Comparison of ENCODE assay signal across 18 cellular contexts in the genomic region with DNA sequence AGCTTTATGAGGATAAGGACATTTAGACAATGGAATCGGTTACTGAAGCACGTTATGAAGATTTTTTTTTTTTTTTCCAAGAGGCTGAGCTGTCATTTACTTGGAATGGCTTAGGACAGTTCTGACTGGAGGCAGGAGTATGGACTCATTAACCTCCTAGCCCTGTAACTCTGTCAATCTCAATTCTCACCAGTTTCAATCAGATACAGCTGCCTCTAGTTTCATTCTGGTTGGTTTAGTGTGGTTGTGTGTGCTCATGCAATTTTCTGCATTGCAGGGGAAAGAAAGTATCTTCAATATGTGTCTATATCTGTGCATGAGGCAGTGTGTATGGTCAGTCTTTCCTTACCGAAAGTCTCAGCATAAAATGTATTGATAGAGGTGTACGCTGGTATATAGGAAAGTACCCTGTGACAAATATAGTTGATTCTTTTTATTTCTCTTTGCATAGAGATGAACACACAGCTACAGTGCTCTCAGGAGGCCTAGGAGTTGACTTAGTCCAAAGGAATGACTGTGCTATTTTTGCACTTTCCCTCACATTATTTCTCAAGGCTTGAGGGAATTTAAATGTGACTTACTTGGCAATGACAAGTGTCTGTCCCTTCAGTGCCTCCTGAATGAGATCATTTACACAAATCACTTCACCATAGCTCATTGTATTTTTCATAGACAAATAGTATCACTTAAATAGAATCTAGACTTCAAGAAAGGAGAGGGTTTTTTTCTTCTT. TPM values are rescaled to one million over a fixed set of nuclear protein-coding genes. Genes with fewer than 3 reads are reported as not detected.
A peak's percentile ranks its signal among the peaks of the same experiment; 100 is the strongest.
DNase-seq lines count a peak whose midpoint lies in the region; ATAC-seq and TF ChIP-seq lines count a peak whose summit lies in the region.
"Had no signal": no experiment of that assay in that cellular context is flagged by ENCODE, and none has a peak within 500 bp of the region (broad histone marks: within the 10 kb centered on the region; RNA-seq: fewer than 3 reads in every experiment).

No MANE protein-coding gene starts in this region.

- TF ChIP-seq POLR2A in heart left ventricle (IDR thresholded peaks at IDR 0.05): no peak

- DNase-seq in heart left ventricle: no peak
- DNase-seq in cardiac septum (ENCODE audit: low spot score): no peak
- peak; percentile 8 for DNase-seq in fibroblast of pulmonary artery (ENCODE audit: low read depth)
- DNase-seq in stromal cell of bone marrow (ENCODE audit: low read depth): peak; percentile 17
- DNase-seq in NAMALWA (ENCODE audit: low spot score): no peak
- no peak for DNase-seq in caudate nucleus (lab: John Stamatoyannopoulos, UW)
- no peak for DNase-seq in T-helper 1 cell
- DNase-seq: Calu3; CD4-positive, CD25-positive, alpha-beta regulatory T cell; DMS79; MV-4-11; NCI-H1436; NCI-H2029 treated with DMSO at 0.1 percent for 48 hours; NCI-H510A; NCI-H82; Peyer's patch; SIG-M5 had no signal

- peak overlapping the region; percentile 59 for H3K4me2 ChIP-seq in KMS-11

- peak overlapping the region in 2 of 12 donors; percentile 17 to 47 for H3K27ac ChIP-seq in heart left ventricle
- peak overlapping the region; percentile 77 for H3K27ac ChIP-seq in KMS-11
- H3K27ac ChIP-seq in caudate nucleus (ENCODE audit: low read depth, low read length): no peak overlapping the region
- H3K27ac ChIP-seq: Peyer's patch had no signal

- H3K27me3 ChIP-seq in heart left ventricle (no peaks in the 10 kb centered on the region), KMS-11 (ENCODE audit: insufficient read depth, low read depth) (no peaks in the 10 kb centered on the region)
- H3K27me3 ChIP-seq: Peyer's patch had no signal

- intact Hi-C loops in heart left ventricle (cut with DNase I): no loop called here
- intact Hi-C loops in cardiac septum (cut with DNase I): no loop called here

- no peaks in the 10 kb centered on the region for H4K20me1 ChIP-seq in KMS-11 (ENCODE audit: insufficient read depth)

- peak overlapping the region; percentile 16; the same call in 1 of the 2 replicates for H3K9ac ChIP-seq in KMS-11

- H3K36me3 ChIP-seq in heart left ventricle (peaks cover 0 to 3% (median 0%) of the 10 kb centered on the region in 9 donors), KMS-11 (ENCODE audit: insufficient read depth) (no peaks in the 10 kb centered on the region)
- H3K36me3 ChIP-seq: Peyer's patch had no signal

- TF ChIP-seq CTCF in heart left ventricle (IDR thresholded peaks at IDR 0.05) (no peak), KMS-11 (conservative IDR thresholded peaks at IDR 0.05; ENCODE audit: low read depth, low read length) (no peak), fibroblast of pulmonary artery (IDR thresholded peaks at IDR 0.05; ENCODE audit: low read length, missing control alignments) (no peak)

- WGBS in heart left ventricle, 4 donors: 61 to 78% (median 69%) methylated on average over 4 of the region's 4 CpGs

- no peaks in the 10 kb centered on the region for H3K79me2 ChIP-seq in KMS-11 (ENCODE audit: insufficient read depth, low read depth)

- ATAC-seq in heart left ventricle: peak in 3 of 4 donors; percentile 7 to 40 (median 21)

- no peak overlapping the region for H2AFZ ChIP-seq in KMS-11 (ENCODE audit: low read depth)

- H3K4me3 ChIP-seq in heart left ventricle: no peak overlapping the region
- no peak overlapping the region for H3K4me3 ChIP-seq in KMS-11 (IDR thresholded peaks at IDR 0.05; ENCODE audit: insufficient read depth, low read depth, low read length)
- H3K4me3 ChIP-seq in fibroblast of pulmonary artery (replicated peaks; ENCODE audit: low read depth, low read length): no peak overlapping the region
- H3K4me3 ChIP-seq: Peyer's patch had no signal

- H3K9me3 ChIP-seq in heart left ventricle: no peaks in the 10 kb centered on the region
- H3K9me3 ChIP-seq: Peyer's patch had no signal

- H3K4me1 ChIP-seq in heart left ventricle: peaks cover 0 to 17% (median 0%) of the 10 kb centered on the region in 12 donors
- H3K4me1 ChIP-seq in KMS-11 (ENCODE audit: low read depth, poor library complexity, severe bottlenecking): peaks cover 61% of the 10 kb centered on the region
- H3K4me1 ChIP-seq: Peyer's patch had no signal

RNA-seq across cellular contexts. Expression of a gene that starts 50.5 kb away (rescaled TPM):
- total RNA-seq in heart left ventricle (10 to 100 TPM in 6 of 9 donors, 1 to 10 TPM in 3; 2.7 to 22.9 (median 13.3) TPM), cardiac septum (2.2 TPM)
- 10 to 100 TPM in 1 of 2 donors, 1 to 10 TPM in 1; 3.2 to 42.3 TPM for polyA plus RNA-seq in heart left ventricle
- polyA plus RNA-seq: CD4-positive, CD25-positive, alpha-beta regulatory T cell had no signal

Comparison
In these comparisons a context has a peak if more than half of its experiments do, and no peak if none do; other contexts are left out.
1. DNase-seq: peak in fibroblast of pulmonary artery (single experiment) and stromal cell of bone marrow (single experiment); none in heart left ventricle (0 of 5), cardiac septum (single experiment), NAMALWA (single experiment), caudate nucleus (0 of 61) and T-helper 1 cell (0 of 5).